Comparison of ENCODE assay signal across 8 cellular contexts in the genomic region with DNA sequence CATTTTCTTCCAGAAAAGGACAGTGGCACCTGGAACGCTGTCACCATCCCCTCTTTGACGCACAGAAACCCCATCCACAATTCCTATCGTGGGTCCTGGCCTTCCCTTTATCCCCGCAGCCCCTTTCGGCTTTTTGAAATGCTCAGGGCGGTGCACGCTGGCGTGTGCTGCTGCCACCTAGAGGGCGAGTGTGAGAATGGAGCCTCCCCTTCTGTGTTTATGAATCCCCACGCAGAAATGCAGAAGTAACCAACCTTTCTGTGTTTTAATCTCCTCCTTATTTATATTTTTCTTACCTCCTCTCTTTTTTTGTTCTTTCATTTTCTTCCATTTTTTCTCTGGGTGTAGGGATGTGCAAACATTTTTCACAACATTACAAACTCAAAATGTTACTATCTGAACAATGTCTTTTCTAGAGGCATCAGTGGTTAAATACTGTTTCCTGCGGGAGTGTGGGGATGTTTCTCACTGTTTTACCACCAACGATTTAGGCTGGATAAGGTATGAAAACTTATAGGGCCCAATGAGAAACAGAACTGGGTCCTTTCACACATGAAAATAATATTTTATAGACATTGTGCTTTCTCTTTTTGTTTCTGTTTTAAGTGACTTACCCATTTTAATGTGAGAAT. TPM values are rescaled to one million over a fixed set of nuclear protein-coding genes. Genes with fewer than 3 reads are reported as not detected.
A peak's percentile ranks its signal among the peaks of the same experiment; 100 is the strongest.
DNase-seq lines count a peak whose midpoint lies in the region; ATAC-seq and TF ChIP-seq lines count a peak whose summit lies in the region.

No MANE protein-coding gene starts in this region.

- H3K4me1 Mint-ChIP-seq in activated CD4-positive, alpha-beta memory T cell treated with anti-CD3 and anti-CD28 coated beads, Interleukin-2, amount 10 ng/mL, durations not matched to agents 7 days and 5 days = no peaks in the 10 kb centered on the region
- no peaks in the 10 kb centered on the region for H3K4me1 Mint-ChIP-seq in endothelial cell (ENCODE audit: unreplicated experiment)
- H3K4me1 Mint-ChIP-seq in naive thymus-derived CD4-positive, alpha-beta T cell = peaks cover 0 to 11% (median 9%) of the 10 kb centered on the region in 7 donors
- peaks cover 5 to 14% of the 10 kb centered on the region in 2 donors for H3K4me1 Mint-ChIP-seq in stimulated activated naive B cell treated with anti-CD40 and anti-IgM and Interleukin-4, amounts not matched to agents 10 μg/mL and 1 μg/mL and 100 μg/mL, for 72 hours

- no peaks in the 10 kb centered on the region for H3K9me3 ChIP-seq in BE2C
- no peaks in the 10 kb centered on the region for H3K9me3 ChIP-seq in naive thymus-derived CD4-positive, alpha-beta T cell (ENCODE audit: control insufficient read depth in 2 of 3, low read length in 3 of 3)

- peak; percentile 76 for DNase-seq in BE2C
- DNase-seq in NCI-H526 (lab: John Stamatoyannopoulos, UW) = peak; percentile 15 to 77
- peak; percentile 62 for DNase-seq in activated CD4-positive, alpha-beta memory T cell treated with anti-CD3 and anti-CD28 coated beads, Interleukin-2, amount 10 ng/mL, durations not matched to agents 7 days and 5 days
- peak; percentile 73 for DNase-seq in endothelial cell (ENCODE audit: low spot score)
- DNase-seq in naive thymus-derived CD4-positive, alpha-beta T cell = peak in 7 of 9 donors; percentile 21 to 58 (median 43)
- DNase-seq in stimulated activated naive B cell treated with anti-CD40 and anti-IgM and Interleukin-4, amounts not matched to agents 10 μg/mL and 1 μg/mL and 100 μg/mL, for 72 hours = peak; percentile 42

- H3K9me3 Mint-ChIP-seq in activated CD4-positive, alpha-beta memory T cell treated with anti-CD3 and anti-CD28 coated beads, Interleukin-2, amount 10 ng/mL, durations not matched to agents 7 days and 5 days = no peaks in the 10 kb centered on the region
- no peaks in the 10 kb centered on the region for H3K9me3 Mint-ChIP-seq in endothelial cell (ENCODE audit: unreplicated experiment)
- H3K9me3 Mint-ChIP-seq in naive thymus-derived CD4-positive, alpha-beta T cell = no peaks in the 10 kb centered on the region
- H3K9me3 Mint-ChIP-seq in stimulated activated naive B cell treated with anti-CD40 and anti-IgM and Interleukin-4, amounts not matched to agents 10 μg/mL and 1 μg/mL and 100 μg/mL, for 72 hours = no peaks in the 10 kb centered on the region

- H3K4me3 ChIP-seq in BE2C (ENCODE audit: low read depth, low read length) = peak overlapping the region; percentile 31
- peak overlapping the region; percentile 46 for H3K4me3 ChIP-seq in naive thymus-derived CD4-positive, alpha-beta T cell (ENCODE audit: low read length)

- no peaks in the 10 kb centered on the region for H3K4me1 ChIP-seq in BE2C
- peaks cover 0 to 2% of the 10 kb centered on the region in 2 donors for H3K4me1 ChIP-seq in naive thymus-derived CD4-positive, alpha-beta T cell (ENCODE audit: control insufficient read depth in 2 of 2, insufficient read depth in 2 of 2, low read length in 2 of 2)

- POLR2A ChIA-PET in activated CD4-positive, alpha-beta memory T cell treated with anti-CD3 and anti-CD28 coated beads, Interleukin-2, amount 10 ng/mL, durations not matched to agents 7 days and 5 days (lab: Charles Lee) = interaction anchor here (2.7 kb wide), 1 partner anchor 51 kb away, joined by 13 read pairs; the partner anchor contains the start of gene TMA16
- POLR2A ChIA-PET in naive thymus-derived CD4-positive, alpha-beta T cell (lab: Charles Lee) = interaction anchor here (0.5 kb wide), 1 partner anchor 593 kb away, joined by 4 read pairs; no protein-coding TSS in a partner anchor

- no peak overlapping the region for H3K27ac Mint-ChIP-seq in activated CD4-positive, alpha-beta memory T cell treated with anti-CD3 and anti-CD28 coated beads, Interleukin-2, amount 10 ng/mL, durations not matched to agents 7 days and 5 days
- H3K27ac Mint-ChIP-seq in endothelial cell (ENCODE audit: unreplicated experiment) = no peak overlapping the region
- no peak overlapping the region for H3K27ac Mint-ChIP-seq in naive thymus-derived CD4-positive, alpha-beta T cell
- no peak overlapping the region for H3K27ac Mint-ChIP-seq in stimulated activated naive B cell treated with anti-CD40 and anti-IgM and Interleukin-4, amounts not matched to agents 10 μg/mL and 1 μg/mL and 100 μg/mL, for 72 hours

- no peaks in the 10 kb centered on the region for H3K36me3 ChIP-seq in BE2C
- no peaks in the 10 kb centered on the region for H3K36me3 ChIP-seq in naive thymus-derived CD4-positive, alpha-beta T cell (ENCODE audit: control insufficient read depth in 2 of 3, insufficient read depth in 3 of 3, low read length in 3 of 3)

- CTCF ChIA-PET in activated CD4-positive, alpha-beta memory T cell treated with anti-CD3 and anti-CD28 coated beads, Interleukin-2, amount 10 ng/mL, durations not matched to agents 7 days and 5 days (lab: Charles Lee) = interaction anchor here (1.1 to 2.1 kb wide), 3 partner anchors 11 to 60 kb away, joined by 3 to 7 read pairs (median 5); no protein-coding TSS in a partner anchor
- CTCF ChIA-PET in naive thymus-derived CD4-positive, alpha-beta T cell (lab: Charles Lee) = interaction anchor here (0.6 to 3.2 kb wide), 3 partner anchors 12 to 59 kb away, joined by 3 to 18 read pairs (median 4); no protein-coding TSS in a partner anchor

- no peak overlapping the region for H3K27ac ChIP-seq in naive thymus-derived CD4-positive, alpha-beta T cell (ENCODE audit: low read depth, low read length)

- intact Hi-C loops in naive thymus-derived CD4-positive, alpha-beta T cell (cut with micrococcal nuclease) = loop anchor here (1.0 to 10.0 kb wide), 6 partner anchors 50 to 1047 kb away; partner anchors contain the start of genes TMA16 (in 2 of the 2) and NPY1R (in 1 of the 2)

- H3K27me3 Mint-ChIP-seq in activated CD4-positive, alpha-beta memory T cell treated with anti-CD3 and anti-CD28 coated beads, Interleukin-2, amount 10 ng/mL, durations not matched to agents 7 days and 5 days = no peaks in the 10 kb centered on the region
- H3K27me3 Mint-ChIP-seq in endothelial cell (ENCODE audit: unreplicated experiment) = peaks cover 2% of the 10 kb centered on the region
- H3K27me3 Mint-ChIP-seq in naive thymus-derived CD4-positive, alpha-beta T cell = no peaks in the 10 kb centered on the region
- no peaks in the 10 kb centered on the region for H3K27me3 Mint-ChIP-seq in stimulated activated naive B cell treated with anti-CD40 and anti-IgM and Interleukin-4, amounts not matched to agents 10 μg/mL and 1 μg/mL and 100 μg/mL, for 72 hours

- H3K27me3 ChIP-seq in BE2C = no peaks in the 10 kb centered on the region
- no peaks in the 10 kb centered on the region for H3K27me3 ChIP-seq in naive thymus-derived CD4-positive, alpha-beta T cell (ENCODE audit: control insufficient read depth in 2 of 2, insufficient read depth in 2 of 2, low read length in 2 of 2)

- no peak overlapping the region for H3K4me3 Mint-ChIP-seq in activated CD4-positive, alpha-beta memory T cell treated with anti-CD3 and anti-CD28 coated beads, Interleukin-2, amount 10 ng/mL, durations not matched to agents 7 days and 5 days
- H3K4me3 Mint-ChIP-seq in endothelial cell (ENCODE audit: unreplicated experiment) = no peak overlapping the region
- H3K4me3 Mint-ChIP-seq in naive thymus-derived CD4-positive, alpha-beta T cell = no peak overlapping the region
- H3K4me3 Mint-ChIP-seq in stimulated activated naive B cell treated with anti-CD40 and anti-IgM and Interleukin-4, amounts not matched to agents 10 μg/mL and 1 μg/mL and 100 μg/mL, for 72 hours = no peak overlapping the region

- peak; percentile 96 for TF ChIP-seq CTCF in BE2C (IDR thresholded peaks at IDR 0.05; ENCODE audit: low read depth, low read length)
- peak; percentile 82 for TF ChIP-seq CTCF in endothelial cell (IDR thresholded peaks at IDR 0.05; ENCODE audit: unreplicated experiment)

- ATAC-seq in GM18868 (IDR thresholded peaks at IDR 0.05; ENCODE audit: unreplicated experiment) = peak; percentile 86
- ATAC-seq in HG03095 (IDR thresholded peaks at IDR 0.05; ENCODE audit: unreplicated experiment) = peak; percentile 89
- ATAC-seq in naive thymus-derived CD4-positive, alpha-beta T cell = peak; percentile 95
- peak; percentile 90 to 92 for ATAC-seq in stimulated activated naive B cell treated with anti-CD40 and anti-IgM and Interleukin-4, amounts not matched to agents 10 μg/mL and 1 μg/mL and 100 μg/mL, for 72 hours (replicated peaks)

- H3K36me3 Mint-ChIP-seq in activated CD4-positive, alpha-beta memory T cell treated with anti-CD3 and anti-CD28 coated beads, Interleukin-2, amount 10 ng/mL, durations not matched to agents 7 days and 5 days (ENCODE audit: low read depth) = no peaks in the 10 kb centered on the region
- no peaks in the 10 kb centered on the region for H3K36me3 Mint-ChIP-seq in endothelial cell (ENCODE audit: low read depth, unreplicated experiment)
- no peaks in the 10 kb centered on the region for H3K36me3 Mint-ChIP-seq in naive thymus-derived CD4-positive, alpha-beta T cell
- H3K36me3 Mint-ChIP-seq in stimulated activated naive B cell treated with anti-CD40 and anti-IgM and Interleukin-4, amounts not matched to agents 10 μg/mL and 1 μg/mL and 100 μg/mL, for 72 hours = peaks cover 0 to 2% of the 10 kb centered on the region in 2 donors

RNA-seq across cellular contexts. Expression of gene TMA16, which starts 50.0 kb away (rescaled TPM):
- 49.0 TPM for polyA plus RNA-seq in BE2C (2012; ENCODE audit: insufficient read depth, insufficient read length, low read depth)
- total RNA-seq in activated CD4-positive, alpha-beta memory T cell treated with anti-CD3 and anti-CD28 coated beads, Interleukin-2, amount 10 ng/mL, durations not matched to agents 7 days and 5 days = 10 to 100 TPM; 27.9 to 30.3 TPM
- total RNA-seq in endothelial cell (ENCODE audit: unreplicated experiment) = 19.0 TPM
- total RNA-seq in naive thymus-derived CD4-positive, alpha-beta T cell = 10 to 100 TPM; 10.5 to 38.7 (median 20.7) TPM
- polyA plus RNA-seq in naive thymus-derived CD4-positive, alpha-beta T cell = 10 to 100 TPM; 10.1 to 13.4 TPM
